ENCODE assay signal across 9 cellular contexts in the genomic region with DNA sequence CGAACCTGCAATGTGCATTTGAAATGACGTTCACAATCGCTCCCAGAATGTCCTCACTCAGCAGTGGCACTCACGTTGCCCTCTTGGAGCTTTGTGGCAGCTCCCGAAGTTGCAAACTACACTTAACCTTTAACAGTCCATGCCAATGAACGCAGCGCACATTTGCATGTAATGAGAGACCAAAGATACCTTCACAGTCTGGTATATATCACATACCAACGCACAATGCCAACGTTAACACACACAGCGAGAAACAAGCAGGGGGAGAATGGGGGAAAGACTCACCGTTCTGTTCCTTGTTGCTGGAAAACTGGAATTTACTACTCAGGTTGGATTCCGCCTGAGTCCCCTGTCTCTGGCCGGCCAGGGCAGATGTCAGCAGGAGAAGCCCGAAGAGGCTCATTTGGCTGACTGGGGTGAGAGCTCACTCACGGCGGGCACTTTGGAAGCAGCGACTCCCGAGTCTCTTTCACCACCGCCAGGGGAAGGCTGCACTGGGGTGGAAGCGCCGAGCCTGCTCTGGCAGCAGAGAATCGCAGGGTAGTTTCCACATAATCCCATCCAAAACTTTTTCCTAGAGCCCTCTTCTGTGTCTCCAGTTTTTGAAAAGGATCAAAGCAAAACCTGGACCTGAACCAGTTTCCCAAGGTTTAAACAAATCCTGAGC. TPM values are rescaled to one million over a fixed set of nuclear protein-coding genes. Genes with fewer than 3 reads are reported as not detected.
DNase-seq lines count a peak whose midpoint lies in the region; ATAC-seq and TF ChIP-seq lines count a peak whose summit lies in the region.
"Had no signal": no experiment of that assay in that cellular context is flagged by ENCODE, and none has a peak within 500 bp of the region (broad histone marks: within the 10 kb centered on the region; RNA-seq: fewer than 3 reads in every experiment).

No MANE protein-coding gene starts in this region.

- peak overlapping the region; percentile 66 to 91 (median 73) for H3K4me3 ChIP-seq in heart left ventricle
- peak overlapping the region; percentile 46 to 66 for H3K4me3 ChIP-seq in neutrophil (ENCODE audit: low read depth in 1 of 2, low read length in 1 of 2)
- H3K4me3 ChIP-seq in effector memory CD4-positive, alpha-beta T cell (ENCODE audit: insufficient read depth, low read depth, low read length, poor library complexity, severe bottlenecking): no peak overlapping the region
- H3K4me3 ChIP-seq: BLaER1 treated with 17β-estradiol and CSF1 and Interleukin-3, amounts not matched to agents 10 nM and 100 nM had no signal

- H3K4me1 ChIP-seq in heart left ventricle (peaks cover 0 to 53% (median 8%) of the 10 kb centered on the region in 12 donors), neutrophil (ENCODE audit: control insufficient read depth in 1 of 2, insufficient read depth in 1 of 2, low read depth in 1 of 2, low read length in 1 of 2) (peaks cover 44 to 49% of the 10 kb centered on the region in 2 experiments)
- peaks cover 3% of the 10 kb centered on the region for H3K4me1 ChIP-seq in effector memory CD4-positive, alpha-beta T cell (ENCODE audit: control insufficient read depth, insufficient read depth, low read length, poor library complexity, severe bottlenecking)

- DNase-seq in DMS79 treated with DMSO at 0.1 percent for 48 hours (lab: John Stamatoyannopoulos, UW): peak; percentile 35
- no peak for DNase-seq in DMS79 (lab: John Stamatoyannopoulos, UW)
- DNase-seq in NCI-H1092 (lab: John Stamatoyannopoulos, UW): peak; percentile 5
- DNase-seq in amniotic epithelial cell (ENCODE audit: low read depth): peak; percentile 61
- DNase-seq in heart left ventricle: peak; percentile 44 to 82 (median 73)
- no peak for DNase-seq in effector memory CD4-positive, alpha-beta T cell

- H3K36me3 ChIP-seq in heart left ventricle: no peaks in the 10 kb centered on the region
- H3K36me3 ChIP-seq in neutrophil: no peaks in the 10 kb centered on the region
- no peaks in the 10 kb centered on the region for H3K36me3 ChIP-seq in effector memory CD4-positive, alpha-beta T cell (ENCODE audit: control insufficient read depth, insufficient read depth, low read length)
- H3K36me3 ChIP-seq: BLaER1 treated with 17β-estradiol and CSF1 and Interleukin-3, amounts not matched to agents 10 nM and 100 nM had no signal

- peaks cover 0 to 3% (median 0%) of the 10 kb centered on the region in 12 donors for H3K9me3 ChIP-seq in heart left ventricle
- no peaks in the 10 kb centered on the region for H3K9me3 ChIP-seq in neutrophil
- H3K9me3 ChIP-seq in effector memory CD4-positive, alpha-beta T cell (ENCODE audit: control insufficient read depth, low read length): no peaks in the 10 kb centered on the region

- WGBS in heart left ventricle, 4 donors: 2 to 5% (median 3%) methylated on average over 20 to 22 of the region's 22 CpGs

- intact Hi-C loops in heart left ventricle (cut with DNase I): loop anchor here in 8 of 10 donors (5.0 to 10.0 kb wide), 4 partner anchors 74 to 496 kb away; no protein-coding TSS in a partner anchor

- TF ChIP-seq CTCF in heart left ventricle (IDR thresholded peaks at IDR 0.05) (peak in 10 of 12 donors; percentile 6 to 51 (median 36)), neutrophil (IDR thresholded peaks at IDR 0.05) (no peak)

- H3K27ac ChIP-seq in heart left ventricle (peak overlapping the region; percentile 60 to 92 (median 86)), neutrophil (no peak overlapping the region)
- no peak overlapping the region for H3K27ac ChIP-seq in effector memory CD4-positive, alpha-beta T cell (ENCODE audit: insufficient read depth, low read length, poor library complexity, severe bottlenecking)
- H3K27ac ChIP-seq: BLaER1 treated with 17β-estradiol and CSF1 and Interleukin-3, amounts not matched to agents 10 nM and 100 nM had no signal

- no peak for TF ChIP-seq POLR2A in heart left ventricle (IDR thresholded peaks at IDR 0.05)

- ATAC-seq in heart left ventricle (peak; percentile 59 to 71 (median 68)), GM21367 (IDR thresholded peaks at IDR 0.05; ENCODE audit: unreplicated experiment) (no peak)

- H3K27me3 ChIP-seq in heart left ventricle: peaks cover 0 to 3% (median 0%) of the 10 kb centered on the region in 9 donors
- H3K27me3 ChIP-seq in neutrophil: peaks cover 24% of the 10 kb centered on the region
- H3K27me3 ChIP-seq in effector memory CD4-positive, alpha-beta T cell (replicated peaks; ENCODE audit: control insufficient read depth, insufficient read depth, low read length, poor library complexity, severe bottlenecking): peaks cover 7% of the 10 kb centered on the region

RNA-seq across cellular contexts. Expression of gene PDGFC, which starts 1.0 kb away (rescaled TPM):
- total RNA-seq in heart left ventricle: 10 to 100 TPM in 7 of 9 donors, 1 to 10 TPM in 2; 8.7 to 29.6 (median 17.3) TPM
- 1 to 10 TPM; 2.5 to 5.1 TPM for polyA plus RNA-seq in heart left ventricle

Comparison
In these comparisons a context has a peak if more than half of its experiments do, and no peak if none do; other contexts are left out.
1. DNase-seq: peak in DMS79 treated with DMSO at 0.1 percent for 48 hours (single experiment), NCI-H1092 (single experiment), amniotic epithelial cell (single experiment) and heart left ventricle (5 of 5); none in DMS79 (single experiment) and effector memory CD4-positive, alpha-beta T cell (0 of 3).
2. H3K27ac ChIP-seq: peak in heart left ventricle (12 of 12); none in neutrophil (single experiment) and effector memory CD4-positive, alpha-beta T cell (single experiment).